ENCODE assay signal across 19 cellular contexts in the genomic region with DNA sequence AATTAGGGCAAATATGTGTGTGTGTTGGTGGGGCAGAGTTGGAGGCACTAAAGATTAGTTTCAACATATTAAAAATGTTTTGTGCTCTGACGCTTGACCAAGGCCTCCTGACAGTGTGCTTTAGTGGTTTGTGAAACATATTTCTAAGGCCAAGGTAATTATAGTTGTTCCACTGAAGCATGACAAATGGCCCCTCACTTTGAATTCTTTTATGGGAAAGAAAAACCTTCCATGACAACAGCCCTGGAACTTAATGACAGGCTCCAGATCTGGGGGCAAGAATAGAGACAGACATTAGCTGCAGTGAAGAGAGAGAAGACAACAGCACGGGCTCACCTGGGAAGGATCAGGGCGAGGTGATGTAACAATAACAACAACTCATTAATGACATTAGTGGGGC.
A peak's percentile ranks its signal among the peaks of the same experiment; 100 is the strongest.
DNase-seq lines count a peak whose midpoint lies in the region; ATAC-seq and TF ChIP-seq lines count a peak whose summit lies in the region.
"Had no signal": no experiment of that assay in that cellular context is flagged by ENCODE, and none has a peak within 500 bp of the region (broad histone marks: within the 10 kb centered on the region; RNA-seq: fewer than 3 reads in every experiment).

No MANE protein-coding gene starts in this region.

- no peak for TF ChIP-seq POLR2A in testis (IDR thresholded peaks at IDR 0.05)

- H3K27ac ChIP-seq in BLaER1 treated with 17β-estradiol and CSF1 and Interleukin-3, amounts not matched to agents 10 nM and 100 nM = no peak overlapping the region
- no peak overlapping the region for H3K27ac ChIP-seq in testis
- H3K27ac ChIP-seq: A549 had no signal

- intact Hi-C loops in natural killer cell (cut with micrococcal nuclease) = no loop called here
- intact Hi-C loops in testis (cut with DNase I; ENCODE audit: low total_unique reads) = no loop called here

- TF ChIP-seq CTCF in natural killer cell (IDR thresholded peaks at IDR 0.05) (no peak), testis (IDR thresholded peaks at IDR 0.05) (no peak)

- WGBS in testis, 2 donors = 75 to 87% methylated on average over 3 of the region's 3 CpGs

- no peaks in the 10 kb centered on the region for H3K36me3 ChIP-seq in BLaER1 treated with 17β-estradiol and CSF1 and Interleukin-3, amounts not matched to agents 10 nM and 100 nM
- H3K36me3 ChIP-seq in testis (ENCODE audit: low read depth, missing control alignments) = no peaks in the 10 kb centered on the region

- peaks cover 0 to 14% (median 0%) of the 10 kb centered on the region in 11 experiments; a peak in 1 of 22 replicates for H3K27me3 ChIP-seq in BLaER1 treated with 17β-estradiol and CSF1 and Interleukin-3, amounts not matched to agents 10 nM and 100 nM
- no peaks in the 10 kb centered on the region for H3K27me3 ChIP-seq in testis

- H4K20me1 ChIP-seq in BLaER1 treated with 17β-estradiol and CSF1 and Interleukin-3, amounts not matched to agents 10 nM and 100 nM = no peaks in the 10 kb centered on the region

- ATAC-seq in GM21717 (IDR thresholded peaks at IDR 0.05; ENCODE audit: unreplicated experiment) = no peak
- ATAC-seq in natural killer cell = no peak
- ATAC-seq: A549; activated T-cell treated with anti-CD3 and anti-CD28 coated beads, Interleukin-2, amount 50 U/mL, for 72 hours; Right ventricle myocardium inferior; stimulated activated effector memory CD8-positive, alpha-beta T cell treated with anti-CD3 and anti-CD28 coated beads, Interleukin-12 subunit alpha, Interleukin-12 subunit beta, amount 100 ng/mL, for 72 hours; WTC11 had no signal

- H3K4me1 ChIP-seq in BLaER1 treated with 17β-estradiol and CSF1 and Interleukin-3, amounts not matched to agents 10 nM and 100 nM = peaks cover 6 to 23% (median 14%) of the 10 kb centered on the region in 10 experiments; a peak in 16 of 20 replicates
- H3K4me1 ChIP-seq in testis = peaks cover 3% of the 10 kb centered on the region
- H3K4me1 ChIP-seq: A549 had no signal

- H3K9ac ChIP-seq in BLaER1 treated with 17β-estradiol and CSF1 and Interleukin-3, amounts not matched to agents 10 nM and 100 nM = no peak overlapping the region

- H3K9me3 Mint-ChIP-seq in natural killer cell = no peaks in the 10 kb centered on the region
- H3K9me3 Mint-ChIP-seq: activated naive CD4-positive, alpha-beta T cell treated with anti-CD3 and anti-CD28 coated beads, Interleukin-2, amount 50 U/mL, for 24 hours; activated T-cell treated with anti-CD3 and anti-CD28 coated beads, Interleukin-2, amount 50 U/mL, for 72 hours; stimulated activated effector memory CD8-positive, alpha-beta T cell treated with anti-CD3 and anti-CD28 coated beads, Interleukin-12 subunit alpha, Interleukin-12 subunit beta, amount 100 ng/mL, for 72 hours; WTC11 had no signal

- no peak overlapping the region for H3K4me3 Mint-ChIP-seq in natural killer cell
- H3K4me3 Mint-ChIP-seq: activated naive CD4-positive, alpha-beta T cell treated with anti-CD3 and anti-CD28 coated beads, Interleukin-2, amount 50 U/mL, for 24 hours; activated T-cell treated with anti-CD3 and anti-CD28 coated beads, Interleukin-2, amount 50 U/mL, for 72 hours; CD14-positive monocyte; stimulated activated effector memory CD8-positive, alpha-beta T cell treated with anti-CD3 and anti-CD28 coated beads, Interleukin-12 subunit alpha, Interleukin-12 subunit beta, amount 100 ng/mL, for 72 hours; WTC11 had no signal

- H3K4me2 ChIP-seq in BLaER1 treated with 17β-estradiol and CSF1 and Interleukin-3, amounts not matched to agents 10 nM and 100 nM = peak overlapping the region in 7 of 11 experiments; percentile 4 to 47 (median 24); a peak in 10 of 22 replicates
- H3K4me2 ChIP-seq: A549 had no signal

- H3K9me3 ChIP-seq in BLaER1 treated with 17β-estradiol and CSF1 and Interleukin-3, amounts not matched to agents 10 nM and 100 nM (replicated peaks in 1 of 11) = no peaks in the 10 kb centered on the region
- no peaks in the 10 kb centered on the region for H3K9me3 ChIP-seq in testis
- H3K9me3 ChIP-seq: A549 had no signal

- H3K27me3 Mint-ChIP-seq in natural killer cell (ENCODE audit: low read depth in 2 of 2) = no peaks in the 10 kb centered on the region

- no peak overlapping the region for H3K4me3 ChIP-seq in BLaER1 treated with 17β-estradiol and CSF1 and Interleukin-3, amounts not matched to agents 10 nM and 100 nM
- no peak overlapping the region for H3K4me3 ChIP-seq in testis
- H3K4me3 ChIP-seq: A549 had no signal

- DNase-seq in NCI-H1092 treated with DMSO at 0.1 percent for 48 hours (lab: John Stamatoyannopoulos, UW) (peak; percentile 51), NCI-H748 (lab: John Stamatoyannopoulos, UW; ENCODE audit: unreplicated experiment) (peak; percentile 88), kidney tubule cell (ENCODE audit: low spot score) (peak; percentile 75), natural killer cell (no peak), testis (no peak)
- DNase-seq in activated CD4-positive, alpha-beta T cell treated with anti-CD3 and anti-CD28 coated beads, Interleukin-2, amount 50 U/mL, for 1 hour = no peak
- DNase-seq: activated T-cell treated with anti-CD3 and anti-CD28 coated beads, Interleukin-2, amount 50 U/mL, for 72 hours; DND-41; GOT3; MM.1S; stimulated activated CD4-positive, alpha-beta T cell treated with anti-CD3 and anti-CD28 coated beads, Interleukin-15, amount 100 ng/mL, for 24 hours had no signal

- peak overlapping the region in 1 of 2 donors; percentile 8 for H3K27ac Mint-ChIP-seq in natural killer cell
- H3K27ac Mint-ChIP-seq: activated naive CD4-positive, alpha-beta T cell treated with anti-CD3 and anti-CD28 coated beads, Interleukin-2, amount 50 U/mL, for 24 hours; activated T-cell treated with anti-CD3 and anti-CD28 coated beads, Interleukin-2, amount 50 U/mL, for 72 hours; CD14-positive monocyte; stimulated activated effector memory CD8-positive, alpha-beta T cell treated with anti-CD3 and anti-CD28 coated beads, Interleukin-12 subunit alpha, Interleukin-12 subunit beta, amount 100 ng/mL, for 72 hours; WTC11 had no signal

- H3K36me3 Mint-ChIP-seq in natural killer cell = no peaks in the 10 kb centered on the region
- H3K36me3 Mint-ChIP-seq: activated naive CD4-positive, alpha-beta T cell treated with anti-CD3 and anti-CD28 coated beads, Interleukin-2, amount 50 U/mL, for 24 hours; stimulated activated effector memory CD8-positive, alpha-beta T cell treated with anti-CD3 and anti-CD28 coated beads, Interleukin-12 subunit alpha, Interleukin-12 subunit beta, amount 100 ng/mL, for 72 hours; WTC11 had no signal

- peaks cover 4 to 7% of the 10 kb centered on the region in 2 donors for H3K4me1 Mint-ChIP-seq in natural killer cell
- H3K4me1 Mint-ChIP-seq: activated naive CD4-positive, alpha-beta T cell treated with anti-CD3 and anti-CD28 coated beads, Interleukin-2, amount 50 U/mL, for 24 hours; stimulated activated effector memory CD8-positive, alpha-beta T cell treated with anti-CD3 and anti-CD28 coated beads, Interleukin-12 subunit alpha, Interleukin-12 subunit beta, amount 100 ng/mL, for 72 hours; WTC11 had no signal

Comparison
In these comparisons a context has a peak if more than half of its experiments do, and no peak if none do; other contexts are left out.
1. DNase-seq: peak in NCI-H1092 treated with DMSO at 0.1 percent for 48 hours (single experiment), NCI-H748 (single experiment) and kidney tubule cell (single experiment); none in natural killer cell (single experiment), activated CD4-positive, alpha-beta T cell treated with anti-CD3 and anti-CD28 coated beads, Interleukin-2, amount 50 U/mL, for 1 hour (single experiment) and testis (single experiment).